In genomic region chr12:131404705-131405104, GRCh38 we compare ENCODE assay signal across 8 cellular contexts.
"Had no signal": no experiment of that assay in that cellular context is flagged by ENCODE, and none has a peak within 500 bp of the region (broad histone marks: within the 10 kb centered on the region; RNA-seq: fewer than 3 reads in every experiment).

No MANE protein-coding gene starts in this region.

- FAIRE-seq: HepG2 had no signal

- DNase-seq: H7, KBM-7 had no signal

- ATAC-seq: GM23338, HCT116, HepG2 had no signal

- H3K9ac ChIP-seq: KMS-11 had no signal

- H3K36me3 ChIP-seq: HAP-1 had no signal

- H3K4me3 Mint-ChIP-seq: GM23338 had no signal

- H3K27ac ChIP-seq: HL-60, KMS-11 had no signal

- H3K4me1 ChIP-seq: HAP-1 had no signal

- H3K4me3 ChIP-seq: GM23338, HAP-1 had no signal

- H3K4me2 ChIP-seq: GM23338, KMS-11 had no signal

- H3K9me3 ChIP-seq: HAP-1 had no signal

- H3K27ac Mint-ChIP-seq: GM23338 had no signal

- H2AFZ ChIP-seq: GM23338 had no signal
